18 cellular contexts compared by ENCODE assay signal in the genomic region with DNA sequence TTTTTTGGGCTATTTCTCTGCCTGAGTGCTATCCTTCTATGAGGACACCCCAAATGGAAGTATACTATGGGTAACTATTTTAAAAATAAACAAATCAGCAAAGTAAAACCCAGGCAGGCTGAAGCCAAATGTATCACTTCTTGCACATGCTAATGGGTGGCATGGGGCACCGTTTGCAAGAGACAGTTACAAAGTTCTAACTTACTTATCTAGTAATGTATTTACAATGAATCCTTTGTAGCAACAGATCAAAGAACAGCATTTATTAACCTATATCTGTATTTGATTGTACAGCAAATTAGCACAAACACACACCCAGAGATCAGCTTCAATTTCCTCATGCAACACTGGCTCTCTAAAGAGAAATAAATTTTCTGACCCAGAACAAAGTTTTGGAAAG.
A peak's percentile ranks its signal among the peaks of the same experiment; 100 is the strongest.
DNase-seq lines count a peak whose midpoint lies in the region; ATAC-seq, FAIRE-seq and TF ChIP-seq lines count a peak whose summit lies in the region.
"Had no signal": no experiment of that assay in that cellular context is flagged by ENCODE, and none has a peak within 500 bp of the region (broad histone marks: within the 10 kb centered on the region; RNA-seq: fewer than 3 reads in every experiment).

No MANE protein-coding gene starts in this region.

- no peak for ATAC-seq in A549
- ATAC-seq in RWPE2 (ENCODE audit: low read depth) = no peak
- ATAC-seq in left lung = no peak
- ATAC-seq: SK-N-SH treated with all-trans-retinoic acid at 6 μM for 48 hours; stimulated activated effector memory CD8-positive, alpha-beta T cell treated with anti-CD3 and anti-CD28 coated beads, Interleukin-12 subunit alpha, Interleukin-12 subunit beta, amount 100 ng/mL, for 72 hours had no signal

- CTCF ChIA-PET in A549 (lab: Yijun Ruan, JAX) (interaction anchor here (2.7 kb wide), 1 partner anchor 57 kb away, joined by 15 read pairs; no protein-coding TSS in a partner anchor), A673 (lab: Charles Lee) (interaction anchor here (1.0 kb wide), 1 partner anchor 57 kb away, joined by 4 read pairs; no protein-coding TSS in a partner anchor)

- H3K27ac ChIP-seq in A549 = peak overlapping the region; percentile 93 to 99
- peak overlapping the region; percentile 96 for H3K27ac ChIP-seq in A673 (ENCODE audit: low read depth, low read length, poor library complexity, severe bottlenecking)
- H3K27ac ChIP-seq in RWPE2 (ENCODE audit: poor library complexity, severe bottlenecking) = peak overlapping the region; percentile 57
- H3K27ac ChIP-seq in duodenal mucosa (ENCODE audit: low read depth, low read length) = peak overlapping the region; percentile 56
- H3K27ac ChIP-seq in left lung = no peak overlapping the region

- no TSS peak for BruUV-seq in A673 (replicated peaks; lab: Mats Ljungman, UMichigan)

- peak overlapping the region; percentile 68 for H3K4me2 ChIP-seq in A549

- no peak for TF ChIP-seq POLR2A in A549 (IDR thresholded peaks at IDR 0.05; ENCODE audit: low read length)

- FAIRE-seq in A549 (lab: Jason Lieb, UNC) = peak; percentile 86

- POLR2A ChIA-PET in A549 (lab: Yijun Ruan, JAX) = interaction anchor here (1.0 to 1.9 kb wide), 4 partner anchors 56 to 496 kb away, joined by 4 to 9 read pairs (median 8); no protein-coding TSS in a partner anchor
- POLR2A ChIA-PET in A673 (lab: Charles Lee; ENCODE audit: low non-redundant PET) = no interaction called here

- no peak for TF ChIP-seq EP300 in A549 (IDR thresholded peaks at IDR 0.05)

- H3K4me1 ChIP-seq in A549 = peaks cover 69% of the 10 kb centered on the region
- H3K4me1 ChIP-seq in A673 (ENCODE audit: insufficient read depth, low read length, poor library complexity, severe bottlenecking) = peaks cover 63% of the 10 kb centered on the region
- H3K4me1 ChIP-seq in RWPE2 (ENCODE audit: insufficient read depth, poor library complexity, severe bottlenecking) = peaks cover 14% of the 10 kb centered on the region
- peaks cover 5 to 25% of the 10 kb centered on the region in 2 donors for H3K4me1 ChIP-seq in duodenal mucosa (ENCODE audit: control insufficient read depth in 1 of 2, insufficient read depth in 2 of 2, low read length in 2 of 2)
- no peaks in the 10 kb centered on the region for H3K4me1 ChIP-seq in left lung

- DNase-seq in A549 (ENCODE audit: low read depth in 1 of 2, low spot score in 1 of 2) = no peak
- no peak for DNase-seq in A673 (ENCODE audit: low spot score)
- no peak for DNase-seq in RWPE2 (ENCODE audit: low spot score)
- DNase-seq in medulla oblongata (ENCODE audit: extremely low spot score) = no peak
- no peak for DNase-seq in left lung
- DNase-seq in NCI-H1048 (lab: John Stamatoyannopoulos, UW) = no peak
- DNase-seq: AML-193, cerebellar nuclear complex, COR-L47, hypothalamus, KBM-7, NCI-H1694, NCI-H526 treated with DMSO at 0.1 percent for 48 hours, RPMI8226 had no signal

- no peak for TF ChIP-seq CTCF in A549 (IDR thresholded peaks at IDR 0.05)
- TF ChIP-seq CTCF in A673 (conservative IDR thresholded peaks at IDR 0.05; ENCODE audit: low read depth, low read length) = no peak
- no peak for TF ChIP-seq CTCF in RWPE2 (IDR thresholded peaks at IDR 0.05; ENCODE audit: poor library complexity, severe bottlenecking)
- no peak for TF ChIP-seq CTCF in left lung (IDR thresholded peaks at IDR 0.05)

- no peak overlapping the region for H3K4me3 ChIP-seq in A549
- H3K4me3 ChIP-seq in A673 (ENCODE audit: low read depth, low read length, poor library complexity, severe bottlenecking) = peak overlapping the region; percentile 40
- H3K4me3 ChIP-seq in RWPE2 (ENCODE audit: severe bottlenecking) = no peak overlapping the region
- no peak overlapping the region for H3K4me3 ChIP-seq in duodenal mucosa (ENCODE audit: low read depth in 1 of 2, low read length in 2 of 2)
- no peak overlapping the region for H3K4me3 ChIP-seq in left lung
- H3K4me3 ChIP-seq: lung had no signal

- H3K9ac ChIP-seq in duodenal mucosa (ENCODE audit: low read depth in 1 of 2, low read length in 2 of 2) = no peak overlapping the region

- TF ChIP-seq RAD21 in A549 (conservative IDR thresholded peaks at IDR 0.05 in 1 of 2, IDR thresholded peaks at IDR 0.05 in 1 of 2) = no peak

- no peaks in the 10 kb centered on the region for H3K36me3 ChIP-seq in A673 (ENCODE audit: insufficient read depth, low read length, poor library complexity, severe bottlenecking)
- H3K36me3 ChIP-seq in RWPE2 (ENCODE audit: low read depth) = peaks cover 9% of the 10 kb centered on the region
- no peaks in the 10 kb centered on the region for H3K36me3 ChIP-seq in duodenal mucosa (ENCODE audit: control insufficient read depth in 1 of 2, insufficient read depth in 2 of 2, low read length in 2 of 2)
- H3K36me3 ChIP-seq in left lung = no peaks in the 10 kb centered on the region

- intact Hi-C loops in A673 (cut with micrococcal nuclease; ENCODE audit: unreplicated experiment) (loop anchor here (2.0 to 5.0 kb wide), 3 partner anchors 55 to 519 kb away; no protein-coding TSS in a partner anchor), left lung (cut with DNase I) (no loop called here)

- no peaks in the 10 kb centered on the region for H3K9me3 ChIP-seq in A549
- no peaks in the 10 kb centered on the region for H3K9me3 ChIP-seq in A673 (ENCODE audit: low read depth, low read length, poor library complexity, severe bottlenecking)
- H3K9me3 ChIP-seq in RWPE2 (ENCODE audit: severe bottlenecking) = no peaks in the 10 kb centered on the region
- no peaks in the 10 kb centered on the region for H3K9me3 ChIP-seq in duodenal mucosa (ENCODE audit: control insufficient read depth in 1 of 2, low read length in 2 of 2)
- H3K9me3 ChIP-seq in left lung = no peaks in the 10 kb centered on the region

- 0% methylated on average over 1 of the region's 1 CpG for WGBS in A549 (ENCODE audit: missing lambda C conversion rate)

- H3K27me3 ChIP-seq in A673 (replicated peaks; ENCODE audit: insufficient read depth, low read depth, low read length, poor library complexity) (no peaks in the 10 kb centered on the region), RWPE2 (ENCODE audit: insufficient read depth, poor library complexity, severe bottlenecking) (no peaks in the 10 kb centered on the region), duodenal mucosa (ENCODE audit: control insufficient read depth in 1 of 2, insufficient read depth in 2 of 2, low read length in 2 of 2) (no peaks in the 10 kb centered on the region), left lung (no peaks in the 10 kb centered on the region)

TF ChIP-seq in A549, 52 proteins besides CTCF, POLR2A, EP300 and RAD21:
- TF ChIP-seq POLR2AphosphoS2 (conservative IDR thresholded peaks at IDR 0.05; ENCODE audit: low read length) (no peak), MAX (IDR thresholded peaks at IDR 0.05) (no peak), TFCP2L1 (CRISPR knock-in tag; IDR thresholded peaks at IDR 0.05) (no peak), HDAC2 (IDR thresholded peaks at IDR 0.05) (no peak), ESRRA (IDR thresholded peaks at IDR 0.05; ENCODE audit: borderline replicate concordance, low read length) (no peak), SREBF2 (IDR thresholded peaks at IDR 0.05) (no peak), BHLHE40 (IDR thresholded peaks at IDR 0.05; ENCODE audit: low read depth, low read length) (no peak), HOXB5 (CRISPR knock-in tag; IDR thresholded peaks at IDR 0.05) (no peak), FOXS1 (CRISPR knock-in tag; IDR thresholded peaks at IDR 0.05) (no peak), ZFP36 (IDR thresholded peaks at IDR 0.05; ENCODE audit: borderline replicate concordance, partially characterized antibody) (no peak), RCOR1 (IDR thresholded peaks at IDR 0.05; ENCODE audit: low read depth, low read length) (no peak)
- TF ChIP-seq, protein P1, sequence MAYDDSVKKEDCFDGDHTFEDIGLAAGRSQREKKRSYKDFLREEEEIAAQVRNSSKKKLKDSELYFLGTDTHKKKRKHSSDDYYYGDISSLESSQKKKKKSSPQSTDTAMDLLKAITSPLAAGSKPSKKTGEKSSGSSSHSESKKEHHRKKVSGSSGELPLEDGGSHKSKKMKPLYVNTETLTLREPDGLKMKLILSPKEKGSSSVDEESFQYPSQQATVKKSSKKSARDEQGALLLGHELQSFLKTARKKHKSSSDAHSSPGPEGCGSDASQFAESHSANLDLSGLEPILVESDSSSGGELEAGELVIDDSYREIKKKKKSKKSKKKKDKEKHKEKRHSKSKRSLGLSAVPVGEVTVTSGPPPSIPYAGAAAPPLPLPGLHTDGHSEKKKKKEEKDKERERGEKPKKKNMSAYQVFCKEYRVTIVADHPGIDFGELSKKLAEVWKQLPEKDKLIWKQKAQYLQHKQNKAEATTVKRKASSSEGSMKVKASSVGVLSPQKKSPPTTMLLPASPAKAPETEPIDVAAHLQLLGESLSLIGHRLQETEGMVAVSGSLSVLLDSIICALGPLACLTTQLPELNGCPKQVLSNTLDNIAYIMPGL (CRISPR knock-in tag; IDR thresholded peaks at IDR 0.05; ENCODE audit: borderline replicate concordance) = no peak

Comparison
In these comparisons a context has a peak if more than half of its experiments do, and no peak if none do; other contexts are left out.
1. H3K27ac ChIP-seq: peak in A549 (2 of 2), A673 (single experiment), RWPE2 (single experiment) and duodenal mucosa (single experiment); none in left lung (0 of 2).